ENCODE assay signal across 17 cellular contexts in genomic region chr6:87653074-87653962, GRCh38. TPM values are rescaled to one million over a fixed set of nuclear protein-coding genes. Genes with fewer than 3 reads are reported as not detected.
DNase-seq lines count a peak whose midpoint lies in the region; ATAC-seq and TF ChIP-seq lines count a peak whose summit lies in the region.
"Had no signal": no experiment of that assay in that cellular context is flagged by ENCODE, and none has a peak within 500 bp of the region (broad histone marks: within the 10 kb centered on the region; RNA-seq: fewer than 3 reads in every experiment).

No MANE protein-coding gene starts in this region.

- peak overlapping the region; percentile 67 for H3K27ac Mint-ChIP-seq in activated CD8-positive, alpha-beta T cell treated with anti-CD3 and anti-CD28 coated beads for 36 hours
- H3K27ac Mint-ChIP-seq in activated CD8-positive, alpha-beta T cell treated with anti-CD3 and anti-CD28 coated beads, Interleukin-2, amount 10 ng/mL, durations not matched to agents 7 days and 5 days: no peak overlapping the region
- H3K27ac Mint-ChIP-seq in HFFc6: peak overlapping the region; percentile 24; the same call in 1 of the 2 replicates
- H3K27ac Mint-ChIP-seq in activated naive CD8-positive, alpha-beta T cell treated with anti-CD3 and anti-CD28 coated beads for 36 hours: peak overlapping the region; percentile 25
- H3K27ac Mint-ChIP-seq: nephron had no signal

- H3K9me3 Mint-ChIP-seq in activated CD8-positive, alpha-beta T cell treated with anti-CD3 and anti-CD28 coated beads for 36 hours: no peaks in the 10 kb centered on the region
- H3K9me3 Mint-ChIP-seq in activated CD8-positive, alpha-beta T cell treated with anti-CD3 and anti-CD28 coated beads, Interleukin-2, amount 10 ng/mL, durations not matched to agents 7 days and 5 days (ENCODE audit: insufficient read depth): no peaks in the 10 kb centered on the region
- H3K9me3 Mint-ChIP-seq in HFFc6: no peaks in the 10 kb centered on the region
- H3K9me3 Mint-ChIP-seq in activated naive CD8-positive, alpha-beta T cell treated with anti-CD3 and anti-CD28 coated beads for 36 hours: no peaks in the 10 kb centered on the region
- H3K9me3 Mint-ChIP-seq: nephron had no signal

- peak; percentile 95 for ATAC-seq in activated CD8-positive, alpha-beta T cell treated with anti-CD3 and anti-CD28 coated beads for 36 hours
- ATAC-seq in activated CD8-positive, alpha-beta T cell treated with anti-CD3 and anti-CD28 coated beads, Interleukin-2, amount 10 ng/mL, durations not matched to agents 7 days and 5 days: no peak
- ATAC-seq: psoas muscle had no signal

- H3K27me3 Mint-ChIP-seq in activated CD8-positive, alpha-beta T cell treated with anti-CD3 and anti-CD28 coated beads for 36 hours: no peaks in the 10 kb centered on the region
- H3K27me3 Mint-ChIP-seq in activated CD8-positive, alpha-beta T cell treated with anti-CD3 and anti-CD28 coated beads, Interleukin-2, amount 10 ng/mL, durations not matched to agents 7 days and 5 days (ENCODE audit: low read depth): no peaks in the 10 kb centered on the region
- H3K27me3 Mint-ChIP-seq in HFFc6 (ENCODE audit: insufficient read depth): 0 out of 2 replicates have a peak, but pooled peaks cover 2% of the 10 kb centered on the region
- no peaks in the 10 kb centered on the region for H3K27me3 Mint-ChIP-seq in activated naive CD8-positive, alpha-beta T cell treated with anti-CD3 and anti-CD28 coated beads for 36 hours

- H3K4me1 Mint-ChIP-seq in activated CD8-positive, alpha-beta T cell treated with anti-CD3 and anti-CD28 coated beads for 36 hours (ENCODE audit: low read depth): peaks cover 22% of the 10 kb centered on the region
- peaks cover 21% of the 10 kb centered on the region for H3K4me1 Mint-ChIP-seq in activated CD8-positive, alpha-beta T cell treated with anti-CD3 and anti-CD28 coated beads, Interleukin-2, amount 10 ng/mL, durations not matched to agents 7 days and 5 days (ENCODE audit: low read depth)
- peaks cover 43% of the 10 kb centered on the region for H3K4me1 Mint-ChIP-seq in HFFc6 (ENCODE audit: low read depth)
- H3K4me1 Mint-ChIP-seq in activated naive CD8-positive, alpha-beta T cell treated with anti-CD3 and anti-CD28 coated beads for 36 hours: peaks cover 15% of the 10 kb centered on the region

- POLR2A ChIA-PET in activated CD8-positive, alpha-beta T cell treated with anti-CD3 and anti-CD28 coated beads for 36 hours (lab: Charles Lee): no interaction called here
- POLR2A ChIA-PET in activated CD8-positive, alpha-beta T cell treated with anti-CD3 and anti-CD28 coated beads, Interleukin-2, amount 10 ng/mL, durations not matched to agents 7 days and 5 days (lab: Charles Lee): interaction anchor here (0.7 to 3.0 kb wide), 2 partner anchors 49 to 64 kb away, joined by 3 to 9 read pairs; partner anchors contain the start of genes AKIRIN2, ORC3 and RARS2

- peak; percentile 10 for DNase-seq in activated CD8-positive, alpha-beta T cell treated with anti-CD3 and anti-CD28 coated beads for 36 hours
- no peak for DNase-seq in activated CD8-positive, alpha-beta T cell treated with anti-CD3 and anti-CD28 coated beads, Interleukin-2, amount 10 ng/mL, durations not matched to agents 7 days and 5 days
- DNase-seq in HFFc6: no peak
- no peak for DNase-seq in activated naive CD8-positive, alpha-beta T cell treated with anti-CD3 and anti-CD28 coated beads for 36 hours
- DNase-seq in retinal pigment epithelial cell (ENCODE audit: low read depth): peak; percentile 55
- no peak for DNase-seq in NCI-H1436 treated with DMSO at 0.1 percent for 48 hours (lab: John Stamatoyannopoulos, UW)
- no peak for DNase-seq in activated effector memory CD4-positive, alpha-beta T cell treated with Interleukin-2 at 50 U/mL for 16 hours
- DNase-seq in HuH-7 (ENCODE audit: low spot score): no peak
- DNase-seq: activated CD8-positive, alpha-beta memory T cell treated with anti-CD3 and anti-CD28 coated beads, Interleukin-2, amount 50 U/mL, for 4 hours; DND-41; effector CD8-positive, alpha-beta T cell; NCI-H446; psoas muscle; Right ventricle myocardium superior; trophoblast cell; WERI-Rb-1 had no signal

- no peak overlapping the region for H3K4me3 Mint-ChIP-seq in activated CD8-positive, alpha-beta T cell treated with anti-CD3 and anti-CD28 coated beads for 36 hours
- H3K4me3 Mint-ChIP-seq in activated CD8-positive, alpha-beta T cell treated with anti-CD3 and anti-CD28 coated beads, Interleukin-2, amount 10 ng/mL, durations not matched to agents 7 days and 5 days: no peak overlapping the region
- H3K4me3 Mint-ChIP-seq in HFFc6: no peak overlapping the region
- H3K4me3 Mint-ChIP-seq in activated naive CD8-positive, alpha-beta T cell treated with anti-CD3 and anti-CD28 coated beads for 36 hours: no peak overlapping the region
- H3K4me3 Mint-ChIP-seq: nephron had no signal

- H3K4me3 ChIP-seq in retinal pigment epithelial cell (ENCODE audit: low read length): no peak overlapping the region
- H3K4me3 ChIP-seq: psoas muscle had no signal

- peaks cover 45% of the 10 kb centered on the region for H3K36me3 Mint-ChIP-seq in activated CD8-positive, alpha-beta T cell treated with anti-CD3 and anti-CD28 coated beads for 36 hours (ENCODE audit: low read depth)
- peaks cover 42% of the 10 kb centered on the region for H3K36me3 Mint-ChIP-seq in activated CD8-positive, alpha-beta T cell treated with anti-CD3 and anti-CD28 coated beads, Interleukin-2, amount 10 ng/mL, durations not matched to agents 7 days and 5 days (ENCODE audit: low read depth)
- H3K36me3 Mint-ChIP-seq in HFFc6 (ENCODE audit: low read depth): peaks cover 30% of the 10 kb centered on the region
- peaks cover 38% of the 10 kb centered on the region for H3K36me3 Mint-ChIP-seq in activated naive CD8-positive, alpha-beta T cell treated with anti-CD3 and anti-CD28 coated beads for 36 hours

- CTCF ChIA-PET in activated CD8-positive, alpha-beta T cell treated with anti-CD3 and anti-CD28 coated beads for 36 hours (lab: Charles Lee): no interaction called here
- CTCF ChIA-PET in activated CD8-positive, alpha-beta T cell treated with anti-CD3 and anti-CD28 coated beads, Interleukin-2, amount 10 ng/mL, durations not matched to agents 7 days and 5 days (lab: Charles Lee): interaction anchor here (1.4 kb wide), 1 partner anchor 48 kb away, joined by 3 read pairs; the partner anchor contains the start of gene AKIRIN2

- intact Hi-C loops in activated CD8-positive, alpha-beta T cell treated with anti-CD3 and anti-CD28 coated beads for 36 hours (cut with micrococcal nuclease): no loop called here

- TF ChIP-seq CTCF in activated CD8-positive, alpha-beta T cell treated with anti-CD3 and anti-CD28 coated beads for 36 hours (IDR thresholded peaks at IDR 0.05): no peak
- TF ChIP-seq CTCF in HFFc6 (IDR thresholded peaks at IDR 0.05) (no peak), retinal pigment epithelial cell (conservative IDR thresholded peaks at IDR 0.05; ENCODE audit: low read depth, low read length) (no peak)

RNA-seq across cellular contexts. Expression of gene AKIRIN2, which starts 48.7 kb away (rescaled TPM):
- total RNA-seq in activated CD8-positive, alpha-beta T cell treated with anti-CD3 and anti-CD28 coated beads for 36 hours: 10 to 100 TPM; 42.1 to 45.6 TPM
- total RNA-seq in activated CD8-positive, alpha-beta T cell treated with anti-CD3 and anti-CD28 coated beads, Interleukin-2, amount 10 ng/mL, durations not matched to agents 7 days and 5 days: 10 to 100 TPM; 42.1 to 45.2 TPM
- total RNA-seq in HFFc6 (2021; fragmentation: NEBNext Ultra II Directional; extraction: Animal tissue kit (Norgen Biotek cat#: 25700)): 10 to 100 TPM; 47.0 to 63.1 (median 55.8) TPM
- 10 to 100 TPM; 47.5 to 48.7 TPM for total RNA-seq in activated naive CD8-positive, alpha-beta T cell treated with anti-CD3 and anti-CD28 coated beads for 36 hours

Comparison
In these comparisons a context has a peak if more than half of its experiments do, and no peak if none do; other contexts are left out.
1. DNase-seq: peak in activated CD8-positive, alpha-beta T cell treated with anti-CD3 and anti-CD28 coated beads for 36 hours (single experiment) and retinal pigment epithelial cell (single experiment); none in activated CD8-positive, alpha-beta T cell treated with anti-CD3 and anti-CD28 coated beads, Interleukin-2, amount 10 ng/mL, durations not matched to agents 7 days and 5 days (single experiment), HFFc6 (single experiment), activated naive CD8-positive, alpha-beta T cell treated with anti-CD3 and anti-CD28 coated beads for 36 hours (single experiment), NCI-H1436 treated with DMSO at 0.1 percent for 48 hours (single experiment), activated effector memory CD4-positive, alpha-beta T cell treated with Interleukin-2 at 50 U/mL for 16 hours (single experiment) and HuH-7 (single experiment).